12 cellular contexts compared by ENCODE assay signal in genomic region chr12:84497819-84498218, GRCh38.
DNase-seq lines count a peak whose midpoint lies in the region; ATAC-seq, FAIRE-seq and TF ChIP-seq lines count a peak whose summit lies in the region.
"Had no signal": no experiment of that assay in that cellular context is flagged by ENCODE, and none has a peak within 500 bp of the region (broad histone marks: within the 10 kb centered on the region; RNA-seq: fewer than 3 reads in every experiment).

No MANE protein-coding gene starts in this region.

- no peak overlapping the region for H2AFZ ChIP-seq in GM12878 (ENCODE audit: control insufficient read depth, low read depth, low read length)

- CTCF ChIA-PET in GM12878 (lab: Yijun Ruan, JAX), result interaction anchor here (1.0 to 3.0 kb wide), 11 partner anchors 9 to 1812 kb away, joined by 3 to 15 read pairs (median 5); no protein-coding TSS in a partner anchor

- no peak overlapping the region for H3K4me2 ChIP-seq in GM12878 (ENCODE audit: control insufficient read depth, insufficient read depth)

- H3K9me3 ChIP-seq in GM12878 (replicated peaks; ENCODE audit: control insufficient read depth, insufficient read depth, low read length) (no peaks in the 10 kb centered on the region), right cardiac atrium (ENCODE audit: control insufficient read depth, low read length) (no peaks in the 10 kb centered on the region)
- H3K9me3 ChIP-seq: pancreas had no signal

- TF ChIP-seq EP300 in GM12878 (IDR thresholded peaks at IDR 0.05; ENCODE audit: borderline replicate concordance in 1 of 2, control insufficient read depth in 1 of 2, low read depth in 2 of 2, low read length in 2 of 2), result no peak

- H3K9ac ChIP-seq in GM12878 (ENCODE audit: control insufficient read depth, insufficient read depth, low read length), result no peak overlapping the region

- peak; percentile 56 for TF ChIP-seq CTCF in LNCaP clone FGC (IDR thresholded peaks at IDR 0.05; ENCODE audit: control insufficient read depth, extremely low read depth, insufficient read depth)
- TF ChIP-seq CTCF in GM12878 (IDR thresholded peaks at IDR 0.05 in 2 of 3, conservative IDR thresholded peaks at IDR 0.05 in 1 of 3; ENCODE audit: control insufficient read depth in 2 of 3, extremely low read depth in 1 of 3, insufficient read depth in 1 of 3, low read depth in 3 of 3, low read length in 3 of 3), result peak; percentile 47 to 59 (median 56); a peak in 5 of 6 replicates
- peak; percentile 70 for TF ChIP-seq CTCF in retinal pigment epithelial cell (conservative IDR thresholded peaks at IDR 0.05; ENCODE audit: low read depth, low read length)
- TF ChIP-seq CTCF in GM10266 (IDR thresholded peaks at IDR 0.05; ENCODE audit: control insufficient read depth, insufficient read depth, low read depth, missing control alignments), result no peak

- H3K4me3 ChIP-seq in LNCaP clone FGC (ENCODE audit: low read depth, low read length) (no peak overlapping the region), GM12878 (no peak overlapping the region), retinal pigment epithelial cell (ENCODE audit: low read length) (no peak overlapping the region), right cardiac atrium (ENCODE audit: low read length) (no peak overlapping the region)
- H3K4me3 ChIP-seq: pancreas had no signal

- 9% methylated on average over 1 of the region's 1 CpG for WGBS in GM12878 (ENCODE audit: insufficient coverage, insufficient replicate concordance, low lambda C conversion rate, missing lambda C conversion rate)
- WGBS in right cardiac atrium, result 63% methylated on average over 1 of the region's 1 CpG

- peak; percentile 47; the same call in 2 of the 3 replicates for ATAC-seq in GM12878
- ATAC-seq in right cardiac atrium, result no peak

- H3K4me1 ChIP-seq in GM12878 (ENCODE audit: control insufficient read depth, insufficient read depth, low read length) (no peaks in the 10 kb centered on the region), right cardiac atrium (ENCODE audit: control insufficient read depth, insufficient read depth, low read length) (no peaks in the 10 kb centered on the region)
- H3K4me1 ChIP-seq: pancreas had no signal

- no peak overlapping the region for H3K27ac ChIP-seq in GM12878 (ENCODE audit: control insufficient read depth, insufficient read depth)
- no peak overlapping the region for H3K27ac ChIP-seq in right cardiac atrium (ENCODE audit: low read length)
- H3K27ac ChIP-seq: pancreas had no signal

- RAD21 ChIA-PET in GM12878 (lab: Charles Lee; ENCODE audit: unreplicated experiment), result interaction anchor here (0.6 to 3.0 kb wide), 4 partner anchors 145 to 1812 kb away, joined by 3 to 22 read pairs (median 4); no protein-coding TSS in a partner anchor

- no peak for FAIRE-seq in GM12878 (lab: Jason Lieb, UNC)
- FAIRE-seq: bronchial epithelial cell, pancreas had no signal

- peak; percentile 63 for TF ChIP-seq RAD21 in GM12878 (IDR thresholded peaks at IDR 0.05; ENCODE audit: insufficient read depth, low read depth, low read length)

- POLR2A ChIA-PET in GM12878 (lab: Charles Lee), result interaction anchor here (0.6 kb wide), 1 partner anchor 390 kb away, joined by 5 read pairs; no protein-coding TSS in a partner anchor

- no peaks in the 10 kb centered on the region for H4K20me1 ChIP-seq in GM12878 (ENCODE audit: control insufficient read depth, insufficient read depth)

- TF ChIP-seq POLR2A in GM12878 (IDR thresholded peaks at IDR 0.05; ENCODE audit: low read depth, low read length), result no peak

- DNase-seq in SIG-M5 treated with dmso at 0.1 percent for 504 hours (lab: John Stamatoyannopoulos, UW; ENCODE audit: unreplicated experiment) (peak; percentile 35), SIG-M5 (lab: John Stamatoyannopoulos, UW) (no peak), LNCaP clone FGC (ENCODE audit: low read depth) (no peak), GM12878 (ENCODE audit: low read depth, low spot score) (no peak), retinal pigment epithelial cell (ENCODE audit: low read depth) (no peak), GM10266 (ENCODE audit: extremely low spot score) (no peak), right cardiac atrium (no peak), NCI-H510A treated with DMSO at 0.1 percent for 48 hours (lab: John Stamatoyannopoulos, UW) (no peak)
- DNase-seq: CD8-positive, alpha-beta memory T cell; NCI-H1930; pancreas had no signal

- no TSS peak for BruUV-seq in GM12878 (replicated peaks; lab: Mats Ljungman, UMichigan)

- no peaks in the 10 kb centered on the region for H3K79me2 ChIP-seq in GM12878 (ENCODE audit: control insufficient read depth, insufficient read depth, low read length)

- H3K36me3 ChIP-seq in GM12878 (ENCODE audit: control insufficient read depth in 2 of 2, insufficient read depth in 2 of 2, low read length in 1 of 2), result no peaks in the 10 kb centered on the region
- H3K36me3 ChIP-seq: pancreas had no signal

- SMC1A ChIA-PET in GM12878 (lab: Charles Lee; ENCODE audit: uncharacterized antibody, unreplicated experiment), result interaction anchor here (0.5 to 2.2 kb wide), 7 partner anchors 14 to 1812 kb away, joined by 3 to 16 read pairs (median 4); partner anchors contain the start of gene TMTC2

- intact Hi-C loops in GM12878 (cut with micrococcal nuclease; ENCODE audit: unreplicated experiment) (no loop called here), right cardiac atrium (cut with DNase I) (no loop called here)

- H3K27me3 ChIP-seq in GM12878 (replicated peaks in 1 of 2; ENCODE audit: control insufficient read depth in 2 of 2, insufficient read depth in 2 of 2, low read length in 1 of 2) (no peaks in the 10 kb centered on the region; a peak in 1 of 4 replicates), right cardiac atrium (ENCODE audit: control insufficient read depth, insufficient read depth) (no peaks in the 10 kb centered on the region)
- H3K27me3 ChIP-seq: pancreas had no signal

- in situ Hi-C loops in GM12878 (cut with MboI), result no loop called here

TF ChIP-seq in GM12878, 131 proteins besides CTCF, POLR2A, EP300 and RAD21:
- TF ChIP-seq RBBP5 (conservative IDR thresholded peaks at IDR 0.05), result no peak
- TF ChIP-seq SMC3 (IDR thresholded peaks at IDR 0.05; ENCODE audit: borderline replicate concordance, low read length), result peak; percentile 44; the same call in 1 of the 2 replicates
- no peak for TF ChIP-seq PAX8 (IDR thresholded peaks at IDR 0.05)
- no peak for TF ChIP-seq CHD2 (IDR thresholded peaks at IDR 0.05; ENCODE audit: borderline replicate concordance, low read depth, low read length)
- TF ChIP-seq CBX3 (IDR thresholded peaks at IDR 0.05; ENCODE audit: borderline replicate concordance, low read depth), result no peak
- no peak for TF ChIP-seq RELA (IDR thresholded peaks at IDR 0.05; ENCODE audit: borderline replicate concordance, partially characterized antibody)
- no peak for TF ChIP-seq CHD4 (IDR thresholded peaks at IDR 0.05)
